Comparison of ENCODE assay signal across 34 cellular contexts in the genomic region with DNA sequence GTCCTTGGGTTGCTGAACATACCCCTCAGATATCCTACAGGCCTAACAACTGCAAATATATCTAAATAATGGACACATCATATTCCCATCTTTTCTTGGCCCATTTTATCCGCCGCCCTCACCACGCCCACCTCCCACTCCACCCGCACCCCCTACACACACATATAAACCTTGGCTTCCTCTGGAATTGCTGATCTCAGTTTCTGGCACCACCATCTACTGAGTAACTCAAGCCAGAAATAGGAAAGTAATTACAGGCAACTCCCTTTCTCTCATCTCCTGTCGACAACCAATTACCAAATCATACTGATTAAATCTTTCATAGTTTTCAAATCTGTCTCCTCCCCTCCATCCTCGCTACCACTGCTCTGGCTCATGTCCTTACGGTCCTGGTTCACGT. TPM values are rescaled to one million over a fixed set of nuclear protein-coding genes. Genes with fewer than 3 reads are reported as not detected.
"Had no signal": no experiment of that assay in that cellular context is flagged by ENCODE, and none has a peak within 500 bp of the region (broad histone marks: within the 10 kb centered on the region; RNA-seq: fewer than 3 reads in every experiment).

No MANE protein-coding gene starts in this region.

- H3K36me3 Mint-ChIP-seq: activated naive CD4-positive, alpha-beta T cell treated with anti-CD3 and anti-CD28 coated beads, Interleukin-2, amount 10 ng/mL, durations not matched to agents 7 days and 5 days; activated naive CD8-positive, alpha-beta T cell treated with anti-CD3 and anti-CD28 coated beads, Interleukin-2, amount 10 ng/mL, durations not matched to agents 7 days and 5 days; stimulated activated memory B cell treated with anti-CD40 and anti-IgM and Interleukin-4, amounts not matched to agents 10 μg/mL and 1 μg/mL and 100 μg/mL, for 72 hours; type B pancreatic cell; WTC11 had no signal

- H3K27me3 Mint-ChIP-seq: stimulated activated memory B cell treated with anti-CD40 and anti-IgM and Interleukin-4, amounts not matched to agents 10 μg/mL and 1 μg/mL and 100 μg/mL, for 72 hours had no signal

- ATAC-seq: gastrocnemius medialis; left lung; pancreas; stimulated activated memory B cell treated with anti-CD40 and anti-IgM and Interleukin-4, amounts not matched to agents 10 μg/mL and 1 μg/mL and 100 μg/mL, for 72 hours; stimulated activated naive CD8-positive, alpha-beta T cell treated with anti-CD3 and anti-CD28 coated beads, Interleukin-15, amount 100 ng/mL, for 72 hours; WTC11 had no signal

- DNase-seq: activated CD4-positive, alpha-beta memory T cell treated with anti-CD3 and anti-CD28 coated beads, Interleukin-2, amount 10 ng/mL, durations not matched to agents 7 days and 5 days; activated CD4-positive, alpha-beta T cell treated with anti-CD3 and anti-CD28 coated beads for 1 hour; activated CD4-positive, alpha-beta T cell treated with anti-CD3 and anti-CD28 coated beads, Interleukin-2, amount 10 ng/mL, durations not matched to agents 7 days and 5 days; activated CD8-positive, alpha-beta memory T cell treated with anti-CD3 and anti-CD28 coated beads, Interleukin-2, amount 50 U/mL, for 48 hours; activated gamma-delta T cell; activated naive CD4-positive, alpha-beta T cell treated with anti-CD3 and anti-CD28 coated beads, Interleukin-2, amount 10 ng/mL, durations not matched to agents 7 days and 5 days; activated naive CD8-positive, alpha-beta T cell treated with anti-CD3 and anti-CD28 coated beads, Interleukin-2, amount 10 ng/mL, durations not matched to agents 7 days and 5 days; activated T-cell treated with anti-CD3 and anti-CD28 coated beads, Interleukin-2, amount 50 U/mL, for 24 hours; brain microvascular endothelial cell; central memory CD4-positive, alpha-beta T cell; dermis blood vessel endothelial cell; effector CD4-positive, alpha-beta T cell; esophagus squamous epithelium; gastrocnemius medialis; kidney glomerular epithelial cell; left lung; nephron progenitor cell; pancreas; retina; stimulated activated CD4-positive, alpha-beta T cell treated with anti-CD3 and anti-CD28 coated beads, Interleukin-1b, Interleukin-23, amount 100 ng/mL, for 48 hours; stimulated activated CD4-positive, alpha-beta T cell treated with anti-CD3 and anti-CD28 coated beads, Interleukin-4, amount 100 ng/mL, for 4 hours; stimulated activated CD8-positive, alpha-beta memory T cell treated with anti-CD3 and anti-CD28 coated beads, Interleukin-4, amount 100 ng/mL, for 48 hours; stimulated activated naive CD8-positive, alpha-beta T cell treated with anti-CD3 and anti-CD28 coated beads, Interleukin-15, amount 100 ng/mL, for 72 hours; substantia nigra; T-helper 2 cell; uterus had no signal

- H3K4me1 Mint-ChIP-seq: activated naive CD4-positive, alpha-beta T cell treated with anti-CD3 and anti-CD28 coated beads, Interleukin-2, amount 10 ng/mL, durations not matched to agents 7 days and 5 days had no signal

- H3K27ac Mint-ChIP-seq: activated CD4-positive, alpha-beta memory T cell treated with anti-CD3 and anti-CD28 coated beads, Interleukin-2, amount 10 ng/mL, durations not matched to agents 7 days and 5 days; activated CD4-positive, alpha-beta T cell treated with anti-CD3 and anti-CD28 coated beads, Interleukin-2, amount 10 ng/mL, durations not matched to agents 7 days and 5 days; activated naive CD4-positive, alpha-beta T cell treated with anti-CD3 and anti-CD28 coated beads, Interleukin-2, amount 10 ng/mL, durations not matched to agents 7 days and 5 days; activated naive CD8-positive, alpha-beta T cell treated with anti-CD3 and anti-CD28 coated beads, Interleukin-2, amount 10 ng/mL, durations not matched to agents 7 days and 5 days; activated T-cell treated with anti-CD3 and anti-CD28 coated beads, Interleukin-2, amount 50 U/mL, for 24 hours; nephron progenitor cell; stimulated activated memory B cell treated with anti-CD40 and anti-IgM and Interleukin-4, amounts not matched to agents 10 μg/mL and 1 μg/mL and 100 μg/mL, for 72 hours; type B pancreatic cell; WTC11 had no signal

- H3K27ac ChIP-seq: ascending aorta, brain microvascular endothelial cell, esophagus squamous epithelium, gastrocnemius medialis, left lung, neutrophil, pancreas, prostate gland, uterus had no signal

- H3K4me3 Mint-ChIP-seq: activated CD4-positive, alpha-beta memory T cell treated with anti-CD3 and anti-CD28 coated beads, Interleukin-2, amount 10 ng/mL, durations not matched to agents 7 days and 5 days; activated CD4-positive, alpha-beta T cell treated with anti-CD3 and anti-CD28 coated beads, Interleukin-2, amount 10 ng/mL, durations not matched to agents 7 days and 5 days; activated naive CD4-positive, alpha-beta T cell treated with anti-CD3 and anti-CD28 coated beads, Interleukin-2, amount 10 ng/mL, durations not matched to agents 7 days and 5 days; activated naive CD8-positive, alpha-beta T cell treated with anti-CD3 and anti-CD28 coated beads, Interleukin-2, amount 10 ng/mL, durations not matched to agents 7 days and 5 days; activated T-cell treated with anti-CD3 and anti-CD28 coated beads, Interleukin-2, amount 50 U/mL, for 24 hours; nephron progenitor cell; stimulated activated memory B cell treated with anti-CD40 and anti-IgM and Interleukin-4, amounts not matched to agents 10 μg/mL and 1 μg/mL and 100 μg/mL, for 72 hours; stimulated activated naive CD8-positive, alpha-beta T cell treated with anti-CD3 and anti-CD28 coated beads, Interleukin-15, amount 100 ng/mL, for 72 hours; type B pancreatic cell; WTC11 had no signal

- H3K4me3 ChIP-seq: ascending aorta, esophagus squamous epithelium, gastrocnemius medialis, left lung, pancreas, prostate gland, smooth muscle cell, uterus had no signal

- H3K9me3 Mint-ChIP-seq: activated CD4-positive, alpha-beta memory T cell treated with anti-CD3 and anti-CD28 coated beads, Interleukin-2, amount 10 ng/mL, durations not matched to agents 7 days and 5 days; activated CD4-positive, alpha-beta T cell treated with anti-CD3 and anti-CD28 coated beads, Interleukin-2, amount 10 ng/mL, durations not matched to agents 7 days and 5 days; activated naive CD4-positive, alpha-beta T cell treated with anti-CD3 and anti-CD28 coated beads, Interleukin-2, amount 10 ng/mL, durations not matched to agents 7 days and 5 days; activated naive CD8-positive, alpha-beta T cell treated with anti-CD3 and anti-CD28 coated beads, Interleukin-2, amount 10 ng/mL, durations not matched to agents 7 days and 5 days; activated T-cell treated with anti-CD3 and anti-CD28 coated beads, Interleukin-2, amount 50 U/mL, for 24 hours; nephron progenitor cell; stimulated activated memory B cell treated with anti-CD40 and anti-IgM and Interleukin-4, amounts not matched to agents 10 μg/mL and 1 μg/mL and 100 μg/mL, for 72 hours; stimulated activated naive CD8-positive, alpha-beta T cell treated with anti-CD3 and anti-CD28 coated beads, Interleukin-15, amount 100 ng/mL, for 72 hours; type B pancreatic cell; WTC11 had no signal

RNA-seq across cellular contexts. Expression of a gene that starts 4.7 kb away (rescaled TPM):
- total RNA-seq: activated CD4-positive, alpha-beta memory T cell treated with anti-CD3 and anti-CD28 coated beads, Interleukin-2, amount 10 ng/mL, durations not matched to agents 7 days and 5 days; activated CD4-positive, alpha-beta T cell treated with anti-CD3 and anti-CD28 coated beads, Interleukin-2, amount 10 ng/mL, durations not matched to agents 7 days and 5 days; activated naive CD8-positive, alpha-beta T cell treated with anti-CD3 and anti-CD28 coated beads, Interleukin-2, amount 10 ng/mL, durations not matched to agents 7 days and 5 days; ascending aorta; dermis blood vessel endothelial cell; esophagus squamous epithelium; gastrocnemius medialis; lung microvascular endothelial cell; pancreas; smooth muscle cell; uterus had no signal
- polyA plus RNA-seq: smooth muscle cell had no signal
